In genomic region chr3:5633960-5634359, GRCh38 we compare ENCODE assay signal across 24 cellular contexts.
"Had no signal": no experiment of that assay in that cellular context is flagged by ENCODE, and none has a peak within 500 bp of the region (broad histone marks: within the 10 kb centered on the region; RNA-seq: fewer than 3 reads in every experiment).

No MANE protein-coding gene starts in this region.

- H3K27ac Mint-ChIP-seq: activated CD4-positive, alpha-beta memory T cell treated with anti-CD3 and anti-CD28 coated beads, Interleukin-2, amount 10 ng/mL, durations not matched to agents 7 days and 5 days; activated CD4-positive, alpha-beta T cell treated with anti-CD3 and anti-CD28 coated beads, Interleukin-2, amount 10 ng/mL, durations not matched to agents 7 days and 5 days; activated naive CD4-positive, alpha-beta T cell treated with anti-CD3 and anti-CD28 coated beads, Interleukin-2, amount 10 ng/mL, durations not matched to agents 7 days and 5 days; activated naive CD4-positive, alpha-beta T cell treated with anti-CD3 and anti-CD28 coated beads, Interleukin-2, amount 50 U/mL, for 72 hours; activated naive CD8-positive, alpha-beta T cell treated with anti-CD3 and anti-CD28 coated beads, Interleukin-2, amount 10 ng/mL, durations not matched to agents 7 days and 5 days; activated T-cell treated with anti-CD3 and anti-CD28 coated beads, Interleukin-2, amount 50 U/mL, for 24 hours; activated T-cell treated with anti-CD3 and anti-CD28 coated beads, Interleukin-2, amount 50 U/mL, for 72 hours; dendritic cell treated with granulocyte-macrophage colony-stimulating factor and Interleukin-4, amounts not matched to agents 40 ng/mL and 50 ng/mL, for 4 days had no signal

- H3K27ac ChIP-seq: brain microvascular endothelial cell, coronary artery, dorsolateral prefrontal cortex had no signal

- H3K9me3 Mint-ChIP-seq: activated CD4-positive, alpha-beta memory T cell treated with anti-CD3 and anti-CD28 coated beads, Interleukin-2, amount 10 ng/mL, durations not matched to agents 7 days and 5 days; activated CD4-positive, alpha-beta T cell treated with anti-CD3 and anti-CD28 coated beads, Interleukin-2, amount 10 ng/mL, durations not matched to agents 7 days and 5 days; activated naive CD8-positive, alpha-beta T cell treated with anti-CD3 and anti-CD28 coated beads, Interleukin-2, amount 10 ng/mL, durations not matched to agents 7 days and 5 days had no signal

- H3K4me1 Mint-ChIP-seq: activated CD4-positive, alpha-beta memory T cell treated with anti-CD3 and anti-CD28 coated beads, Interleukin-2, amount 10 ng/mL, durations not matched to agents 7 days and 5 days; activated CD4-positive, alpha-beta T cell treated with anti-CD3 and anti-CD28 coated beads, Interleukin-2, amount 10 ng/mL, durations not matched to agents 7 days and 5 days; activated naive CD4-positive, alpha-beta T cell treated with anti-CD3 and anti-CD28 coated beads, Interleukin-2, amount 10 ng/mL, durations not matched to agents 7 days and 5 days; activated naive CD8-positive, alpha-beta T cell treated with anti-CD3 and anti-CD28 coated beads, Interleukin-2, amount 10 ng/mL, durations not matched to agents 7 days and 5 days; central memory CD8-positive, alpha-beta T cell had no signal

- H3K4me3 ChIP-seq: coronary artery, dorsolateral prefrontal cortex had no signal

- H3K4me3 Mint-ChIP-seq: activated CD4-positive, alpha-beta memory T cell treated with anti-CD3 and anti-CD28 coated beads, Interleukin-2, amount 10 ng/mL, durations not matched to agents 7 days and 5 days; activated CD4-positive, alpha-beta T cell treated with anti-CD3 and anti-CD28 coated beads, Interleukin-2, amount 10 ng/mL, durations not matched to agents 7 days and 5 days; activated naive CD4-positive, alpha-beta T cell treated with anti-CD3 and anti-CD28 coated beads, Interleukin-2, amount 10 ng/mL, durations not matched to agents 7 days and 5 days; activated naive CD8-positive, alpha-beta T cell treated with anti-CD3 and anti-CD28 coated beads, Interleukin-2, amount 10 ng/mL, durations not matched to agents 7 days and 5 days; activated T-cell treated with anti-CD3 and anti-CD28 coated beads, Interleukin-2, amount 50 U/mL, for 24 hours; activated T-cell treated with anti-CD3 and anti-CD28 coated beads, Interleukin-2, amount 50 U/mL, for 72 hours; central memory CD8-positive, alpha-beta T cell; dendritic cell treated with granulocyte-macrophage colony-stimulating factor and Interleukin-4, amounts not matched to agents 40 ng/mL and 50 ng/mL, for 4 days; endodermal cell had no signal

- H3K27me3 ChIP-seq: brain microvascular endothelial cell had no signal

- H3K27me3 Mint-ChIP-seq: activated CD4-positive, alpha-beta memory T cell treated with anti-CD3 and anti-CD28 coated beads, Interleukin-2, amount 10 ng/mL, durations not matched to agents 7 days and 5 days; activated CD4-positive, alpha-beta T cell treated with anti-CD3 and anti-CD28 coated beads, Interleukin-2, amount 10 ng/mL, durations not matched to agents 7 days and 5 days; activated naive CD4-positive, alpha-beta T cell treated with anti-CD3 and anti-CD28 coated beads, Interleukin-2, amount 10 ng/mL, durations not matched to agents 7 days and 5 days; activated naive CD8-positive, alpha-beta T cell treated with anti-CD3 and anti-CD28 coated beads, Interleukin-2, amount 10 ng/mL, durations not matched to agents 7 days and 5 days; activated T-cell treated with anti-CD3 and anti-CD28 coated beads, Interleukin-2, amount 50 U/mL, for 24 hours; central memory CD8-positive, alpha-beta T cell had no signal

- DNase-seq: activated CD4-positive, alpha-beta memory T cell treated with anti-CD3 and anti-CD28 coated beads, Interleukin-2, amount 10 ng/mL, durations not matched to agents 7 days and 5 days; activated CD4-positive, alpha-beta T cell treated with anti-CD3 and anti-CD28 coated beads for 1 hour; activated CD4-positive, alpha-beta T cell treated with anti-CD3 and anti-CD28 coated beads for 4 hours; activated CD4-positive, alpha-beta T cell treated with anti-CD3 and anti-CD28 coated beads, Interleukin-2, amount 10 ng/mL, durations not matched to agents 7 days and 5 days; activated CD4-positive, alpha-beta T cell treated with anti-CD3 and anti-CD28 coated beads, Interleukin-2, amount 50 U/mL, for 4 hours; activated CD8-positive, alpha-beta memory T cell treated with anti-CD3 and anti-CD28 coated beads, Interleukin-2, amount 50 U/mL, for 48 hours; activated gamma-delta T cell; activated naive CD4-positive, alpha-beta T cell; activated naive CD4-positive, alpha-beta T cell treated with anti-CD3 and anti-CD28 coated beads, Interleukin-2, amount 10 ng/mL, durations not matched to agents 7 days and 5 days; activated naive CD8-positive, alpha-beta T cell treated with anti-CD3 and anti-CD28 coated beads, Interleukin-2, amount 10 ng/mL, durations not matched to agents 7 days and 5 days; activated T-cell treated with anti-CD3 and anti-CD28 coated beads for 4 hours; activated T-cell treated with anti-CD3 and anti-CD28 coated beads, Interleukin-2, amount 50 U/mL, for 24 hours; activated T-cell treated with anti-CD3 and anti-CD28 coated beads, Interleukin-2, amount 50 U/mL, for 72 hours; brain microvascular endothelial cell; dorsolateral prefrontal cortex; effector memory CD4-positive, alpha-beta T cell; foreskin fibroblast; head of caudate nucleus; T-helper 2 cell had no signal

- H3K36me3 ChIP-seq: brain microvascular endothelial cell had no signal

- H3K36me3 Mint-ChIP-seq: activated naive CD4-positive, alpha-beta T cell treated with anti-CD3 and anti-CD28 coated beads, Interleukin-2, amount 10 ng/mL, durations not matched to agents 7 days and 5 days; activated naive CD4-positive, alpha-beta T cell treated with anti-CD3 and anti-CD28 coated beads, Interleukin-2, amount 50 U/mL, for 72 hours; activated naive CD8-positive, alpha-beta T cell treated with anti-CD3 and anti-CD28 coated beads, Interleukin-2, amount 10 ng/mL, durations not matched to agents 7 days and 5 days had no signal
